16 cellular contexts compared by ENCODE assay signal in genomic region chr5:55370291-55370925, GRCh38.
"Had no signal": no experiment of that assay in that cellular context is flagged by ENCODE, and none has a peak within 500 bp of the region (broad histone marks: within the 10 kb centered on the region; RNA-seq: fewer than 3 reads in every experiment).

No MANE protein-coding gene starts in this region.

- DNase-seq: activated CD4-positive, CD25-positive, alpha-beta regulatory T cell; activated effector memory CD4-positive, alpha-beta T cell treated with Interleukin-2 at 50 U/mL for 16 hours; activated T-cell treated with anti-CD3 and anti-CD28 coated beads, Interleukin-2, amount 50 U/mL, for 24 hours; body of pancreas; endodermal cell; erythroblast; kidney glomerular epithelial cell; natural killer cell; occipital lobe; stimulated activated CD4-positive, alpha-beta T cell treated with anti-CD3 and anti-CD28 coated beads, Interleukin-4, amount 100 ng/mL, for 1 hour; stimulated activated CD8-positive, alpha-beta memory T cell treated with anti-CD3 and anti-CD28 coated beads, Interleukin-4, amount 100 ng/mL, for 48 hours; stimulated activated naive CD8-positive, alpha-beta T cell treated with anti-CD3 and anti-CD28 coated beads, Interleukin-15, Interleukin-2, amounts not matched to agents 100 U/mL and 50 U/mL, for 24 hours; T-helper 2 cell; testis had no signal

- H2AFZ ChIP-seq: hepatocyte had no signal

- ATAC-seq: body of pancreas; natural killer cell; stimulated activated naive CD8-positive, alpha-beta T cell treated with anti-CD3 and anti-CD28 coated beads, Interleukin-15, Interleukin-2, amounts not matched to agents 100 U/mL and 50 U/mL, for 24 hours had no signal

- FAIRE-seq: TTC549 had no signal

- H3K4me1 ChIP-seq: testis had no signal

- H3K9me3 ChIP-seq: body of pancreas, testis had no signal

- H3K27ac ChIP-seq: hepatocyte, testis had no signal

- H3K27me3 ChIP-seq: body of pancreas, hepatocyte, testis had no signal

- H3K79me2 ChIP-seq: hepatocyte had no signal

- H3K4me3 ChIP-seq: body of pancreas, hepatocyte, testis had no signal

- H3K4me2 ChIP-seq: hepatocyte had no signal
